9 cellular contexts compared by ENCODE assay signal in the genomic region with DNA sequence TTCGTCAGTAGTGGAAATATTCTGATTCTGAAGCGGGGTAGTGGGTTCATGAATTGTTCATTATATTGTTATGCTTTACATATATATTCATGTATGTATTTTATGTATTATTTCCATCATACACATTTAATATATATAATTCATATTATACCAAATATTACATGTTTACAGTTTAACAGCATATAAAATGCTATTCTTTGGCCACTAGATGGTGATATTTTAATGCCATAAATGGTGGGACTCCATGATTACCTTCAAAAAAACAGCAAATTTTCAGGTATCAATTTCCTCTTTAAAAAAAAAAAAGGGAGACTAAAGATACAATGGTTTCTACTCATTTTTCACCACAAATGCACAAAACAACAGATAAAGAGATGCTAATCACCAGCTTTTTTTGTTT. TPM values are rescaled to one million over a fixed set of nuclear protein-coding genes. Genes with fewer than 3 reads are reported as not detected.
DNase-seq lines count a peak whose midpoint lies in the region; ATAC-seq, FAIRE-seq and TF ChIP-seq lines count a peak whose summit lies in the region.
"Had no signal": no experiment of that assay in that cellular context is flagged by ENCODE, and none has a peak within 500 bp of the region (broad histone marks: within the 10 kb centered on the region; RNA-seq: fewer than 3 reads in every experiment).

No MANE protein-coding gene starts in this region.

- no peak overlapping the region for H2AFZ ChIP-seq in PC-9

- no peak overlapping the region for H3K4me3 ChIP-seq in PC-9

- POLR2A ChIA-PET in PC-9 (lab: Charles Lee; ENCODE audit: unreplicated experiment), result no interaction called here

- in situ Hi-C loops in GM13976 (cut with MboI; ENCODE audit: low sequenced_read_pairs, unreplicated experiment), result loop anchor here (10.0 kb wide), 1 partner anchor 118 kb away; no protein-coding TSS in a partner anchor

- BruUV-seq in PC-9 (replicated peaks; lab: Mats Ljungman, UMichigan), result no TSS peak

- TF ChIP-seq CTCF in GM13976 (IDR thresholded peaks at IDR 0.05; ENCODE audit: borderline replicate concordance, control extremely low read depth, extremely low read depth, insufficient read depth, missing control alignments) (peak; percentile 32), PC-9 (conservative IDR thresholded peaks at IDR 0.05) (peak; percentile 67)

- H3K27ac ChIP-seq in PC-9, result no peak overlapping the region

- H3F3A ChIP-seq in PC-9 (ENCODE audit: insufficient read depth, low read depth), result no peaks in the 10 kb centered on the region

- no peaks in the 10 kb centered on the region for H4K20me1 ChIP-seq in PC-9 (ENCODE audit: insufficient read depth)

- H3K9me2 ChIP-seq in PC-9 (ENCODE audit: insufficient read depth), result no peaks in the 10 kb centered on the region

- FAIRE-seq in A204.1 (lab: Jason Lieb, UNC) (peak; percentile 97), frontal cortex (lab: Jason Lieb, UNC) (peak; percentile 94)

- ATAC-seq in activated CD4-positive, CD25-positive, alpha-beta regulatory T cell treated with anti-CD3 and anti-CD28 coated beads, Interleukin-2, amount 50 U/mL, for 24 hours, result no peak
- ATAC-seq in GM21447 (IDR thresholded peaks at IDR 0.05; ENCODE audit: unreplicated experiment), result no peak

- no peaks in the 10 kb centered on the region for H3K9me3 ChIP-seq in PC-9 (ENCODE audit: insufficient read depth, low read depth)

- no peaks in the 10 kb centered on the region for H3K79me2 ChIP-seq in PC-9 (ENCODE audit: low read depth)

- no peak overlapping the region for H3K4me2 ChIP-seq in PC-9

- H3K4me1 ChIP-seq in PC-9 (replicated peaks; ENCODE audit: insufficient read depth), result no peaks in the 10 kb centered on the region

- CTCF ChIA-PET in PC-9 (lab: Charles Lee), result no interaction called here

- DNase-seq in GM13976 (ENCODE audit: low spot score), result peak; percentile 32
- no peak for DNase-seq in PC-9
- no peak for DNase-seq in frontal cortex (ENCODE audit: low spot score in 2 of 2)
- DNase-seq in hypothalamus (lab: John Stamatoyannopoulos, UW), result no peak
- no peak for DNase-seq in amygdala (lab: John Stamatoyannopoulos, UW)

- no peaks in the 10 kb centered on the region for H3K27me3 ChIP-seq in PC-9 (ENCODE audit: insufficient read depth, low read depth)

- H3K36me3 ChIP-seq in PC-9 (ENCODE audit: low read depth), result no peaks in the 10 kb centered on the region

- intact Hi-C loops in PC-9 (cut with micrococcal nuclease; ENCODE audit: unreplicated experiment), result loop anchor here (2.0 kb wide), 1 partner anchor 128 kb away; no protein-coding TSS in a partner anchor

RNA-seq across cellular contexts. Expression of gene BDKRB1, which starts 41.0 kb away (rescaled TPM):
- total RNA-seq in PC-9 (2021) (not detected in 2 replicates), frontal cortex (0.41 TPM)
- total RNA-seq: T-helper 1 cell treated with Interleukin-12 subunit alpha and Interleukin-12 subunit beta and Interleukin-4 antibody, amounts not matched to agents 30 ng/mL and 1 ng/mL, for 36 hours had no signal
